22 cellular contexts compared by ENCODE assay signal in the genomic region with DNA sequence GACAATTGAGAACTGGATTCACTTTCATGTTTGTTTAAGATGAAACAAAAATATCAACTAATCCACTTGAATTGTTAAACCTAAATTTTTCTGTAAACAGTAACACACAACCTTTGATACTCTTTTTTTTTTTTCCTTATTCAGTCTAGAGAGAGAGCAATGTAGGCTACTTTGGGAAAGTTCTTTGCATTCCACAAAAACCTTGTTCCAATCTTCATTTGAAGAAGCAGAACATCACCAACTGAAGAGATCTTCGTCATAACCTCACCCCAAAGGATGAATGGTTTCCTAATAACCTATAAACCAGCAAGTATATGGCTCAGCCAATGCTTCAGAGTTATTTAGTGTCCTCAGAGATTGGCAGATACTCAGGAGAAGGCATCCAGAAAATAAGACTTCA.
DNase-seq lines count a peak whose midpoint lies in the region; ATAC-seq and FAIRE-seq lines count a peak whose summit lies in the region.
"Had no signal": no experiment of that assay in that cellular context is flagged by ENCODE, and none has a peak within 500 bp of the region (broad histone marks: within the 10 kb centered on the region; RNA-seq: fewer than 3 reads in every experiment).

No MANE protein-coding gene starts in this region.

- DNase-seq in GM18507 (ENCODE audit: extremely low spot score, insufficient read length, low read depth): no peak
- DNase-seq in adipocyte (ENCODE audit: low read depth): peak; percentile 52
- DNase-seq in sciatic nerve (ENCODE audit: low spot score): no peak
- DNase-seq in NCI-H1417 (lab: John Stamatoyannopoulos, UW): no peak
- no peak for DNase-seq in DMS53 treated with DMSO at 0.1 percent for 48 hours (lab: John Stamatoyannopoulos, UW; ENCODE audit: unreplicated experiment)
- DNase-seq: CD4-positive, alpha-beta memory T cell; DMS153; EL; NCI-H1105 treated with DMSO at 0.1 percent for 48 hours; NCI-H1694 treated with DMSO at 0.1 percent for 48 hours; NK-92 treated with Interleukin-12 subunit alpha and Interleukin-12 subunit beta, amount 100 ng/mL, for 24 hours; OCI-M1; Right ventricle myocardium superior; T-helper 1 cell had no signal

- no peaks in the 10 kb centered on the region for H3K9me3 ChIP-seq in adipocyte (ENCODE audit: control insufficient read depth, low read length)
- H3K9me3 ChIP-seq: A549, BLaER1 had no signal

- H3K9ac ChIP-seq in adipocyte (ENCODE audit: low read length): no peak overlapping the region
- H3K9ac ChIP-seq: BLaER1 had no signal

- ATAC-seq in HG03135 (IDR thresholded peaks at IDR 0.05; ENCODE audit: unreplicated experiment) (peak; percentile 3), sciatic nerve (peak; percentile 52), HG02571 (IDR thresholded peaks at IDR 0.05; ENCODE audit: unreplicated experiment) (no peak)
- ATAC-seq: A549, K562 had no signal

- peak overlapping the region; percentile 20 for H3K4me3 ChIP-seq in adipocyte (ENCODE audit: low read length)
- H3K4me3 ChIP-seq: A549, BLaER1, K562, SK-N-MC had no signal

- H3K4me1 ChIP-seq in adipocyte (ENCODE audit: control insufficient read depth, insufficient read depth, low read length): peaks cover 24% of the 10 kb centered on the region
- H3K4me1 ChIP-seq: A549, BLaER1 had no signal

- intact Hi-C loops in sciatic nerve (cut with DNase I): no loop called here

- peak; percentile 12 for FAIRE-seq in GM18507 (lab: Jason Lieb, UNC)
- FAIRE-seq: A549, GM12892, H1, K562 had no signal

- H3K27me3 ChIP-seq in adipocyte (replicated peaks; ENCODE audit: control insufficient read depth, insufficient read depth, low read length): no peaks in the 10 kb centered on the region
- H3K27me3 ChIP-seq: BLaER1 had no signal

- H3K36me3 ChIP-seq in adipocyte (ENCODE audit: control insufficient read depth, insufficient read depth, low read length, severe bottlenecking): no peaks in the 10 kb centered on the region
- H3K36me3 ChIP-seq: BLaER1 had no signal
